ENCODE assay signal across 23 cellular contexts in genomic region chrX:12344954-12345353, GRCh38.
"Had no signal": no experiment of that assay in that cellular context is flagged by ENCODE, and none has a peak within 500 bp of the region (broad histone marks: within the 10 kb centered on the region; RNA-seq: fewer than 3 reads in every experiment).

No MANE protein-coding gene starts in this region.

- H3K27me3 ChIP-seq: colonic mucosa, esophagus muscularis mucosa, esophagus squamous epithelium, foreskin keratinocyte, gastrocnemius medialis, gastroesophageal sphincter, heart left ventricle, heart right ventricle had no signal

- H3K36me3 ChIP-seq: colonic mucosa, esophagus muscularis mucosa, esophagus squamous epithelium, gastrocnemius medialis, gastroesophageal sphincter, heart left ventricle, heart right ventricle had no signal

- H3K4me1 ChIP-seq: colonic mucosa, esophagus muscularis mucosa, esophagus squamous epithelium, foreskin keratinocyte, gastrocnemius medialis, gastroesophageal sphincter, heart left ventricle, heart right ventricle had no signal

- H3K4me3 ChIP-seq: colonic mucosa, coronary artery, dorsolateral prefrontal cortex, esophagus muscularis mucosa, esophagus squamous epithelium, gastrocnemius medialis, gastroesophageal sphincter, heart left ventricle, heart right ventricle had no signal

- H3K9me3 ChIP-seq: colonic mucosa, esophagus muscularis mucosa, esophagus squamous epithelium, gastrocnemius medialis, gastroesophageal sphincter, heart left ventricle, heart right ventricle had no signal

- H3K27ac ChIP-seq: colonic mucosa, coronary artery, dorsolateral prefrontal cortex, epithelial cell of prostate, esophagus muscularis mucosa, esophagus squamous epithelium, foreskin keratinocyte, gastrocnemius medialis, gastroesophageal sphincter, heart left ventricle, heart right ventricle had no signal

- DNase-seq: colonic mucosa; cortex of kidney; dermis blood vessel endothelial cell; dorsolateral prefrontal cortex; effector CD4-positive, alpha-beta T cell; effector CD8-positive, alpha-beta T cell; effector memory CD4-positive, alpha-beta T cell; effector memory CD8-positive, alpha-beta T cell; endodermal cell; erythroblast; esophagus squamous epithelium; foreskin fibroblast; foreskin keratinocyte; foreskin melanocyte; gastrocnemius medialis; glutamatergic neuron; head of caudate nucleus; heart left ventricle; heart right ventricle had no signal
